22 cellular contexts compared by ENCODE assay signal in the genomic region with DNA sequence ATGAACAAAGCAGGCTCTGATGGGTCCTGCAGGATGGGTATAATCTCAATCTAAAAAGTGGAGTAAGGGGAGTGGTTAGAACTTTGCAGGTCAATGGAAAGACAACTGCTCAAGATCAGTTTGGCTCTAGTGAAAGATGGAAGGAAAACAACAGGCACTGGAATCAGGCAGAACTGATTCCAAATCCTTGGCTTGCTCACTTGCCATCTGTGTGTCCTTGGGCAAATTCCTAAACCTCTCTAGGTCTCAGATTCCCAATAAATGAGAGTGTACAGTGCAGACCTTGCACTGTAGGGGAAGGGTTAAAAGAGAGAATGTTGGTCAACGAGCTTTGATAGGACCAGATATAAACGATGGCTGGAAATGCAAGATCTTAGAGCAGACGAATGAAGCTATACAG.
"Had no signal": no experiment of that assay in that cellular context is flagged by ENCODE, and none has a peak within 500 bp of the region (broad histone marks: within the 10 kb centered on the region; RNA-seq: fewer than 3 reads in every experiment).

No MANE protein-coding gene starts in this region.

- ATAC-seq: esophagus mucosa, gastrocnemius medialis, heart right ventricle, left cardiac atrium, left lung, left ventricle myocardium superior, lower lobe of right lung, mucosa of descending colon had no signal

- H3K36me3 Mint-ChIP-seq: mesothelial cell of epicardium had no signal

- DNase-seq: colonic mucosa; cortex of kidney; effector CD4-positive, alpha-beta T cell; effector memory CD4-positive, alpha-beta T cell; erythroblast; esophagus squamous epithelium; foreskin fibroblast; foreskin melanocyte; gastrocnemius medialis; glutamatergic neuron; heart right ventricle; hippocampal formation; left cardiac atrium; left lung; left ventricle myocardium superior; lower lobe of right lung; mesenchymal stem cell; mucosa of descending colon; naive B cell had no signal

- H3K27me3 Mint-ChIP-seq: dendritic cell treated with granulocyte-macrophage colony-stimulating factor and Interleukin-4, amounts not matched to agents 40 ng/mL and 50 ng/mL, for 4 days; naive B cell had no signal

- H3K4me3 Mint-ChIP-seq: dendritic cell treated with granulocyte-macrophage colony-stimulating factor and Interleukin-4, amounts not matched to agents 40 ng/mL and 50 ng/mL, for 4 days; mesothelial cell of epicardium; naive B cell had no signal

- H3K9me3 Mint-ChIP-seq: dendritic cell treated with granulocyte-macrophage colony-stimulating factor and Interleukin-4, amounts not matched to agents 40 ng/mL and 50 ng/mL, for 4 days; mesothelial cell of epicardium had no signal

- H3K27ac Mint-ChIP-seq: dendritic cell treated with granulocyte-macrophage colony-stimulating factor and Interleukin-4, amounts not matched to agents 40 ng/mL and 50 ng/mL, for 4 days; mesothelial cell of epicardium had no signal
